Comparison of ENCODE assay signal across 32 cellular contexts in genomic region chr15:99021027-99021624, GRCh38. TPM values are rescaled to one million over a fixed set of nuclear protein-coding genes. Genes with fewer than 3 reads are reported as not detected.
"Had no signal": no experiment of that assay in that cellular context is flagged by ENCODE, and none has a peak within 500 bp of the region (broad histone marks: within the 10 kb centered on the region; RNA-seq: fewer than 3 reads in every experiment).

No MANE protein-coding gene starts in this region.

- H3K4me2 ChIP-seq: smooth muscle cell had no signal

- H3K4me3 Mint-ChIP-seq: activated CD4-positive, alpha-beta memory T cell treated with anti-CD3 and anti-CD28 coated beads for 36 hours; activated CD4-positive, alpha-beta T cell treated with anti-CD3 and anti-CD28 coated beads, Interleukin-2, amount 10 ng/mL, durations not matched to agents 24 days and 14 days; mesothelial cell of epicardium; naive thymus-derived CD4-positive, alpha-beta T cell; stimulated activated naive B cell treated with anti-CD40 and anti-IgM and Interleukin-4, amounts not matched to agents 10 μg/mL and 1 μg/mL and 100 μg/mL, for 72 hours had no signal

- H3K36me3 ChIP-seq: right atrium auricular region, upper lobe of left lung, vagina had no signal

- FAIRE-seq: colon, keratinocyte had no signal

- ATAC-seq: activated naive CD4-positive, alpha-beta T cell treated with anti-CD3 and anti-CD28 coated beads, Interleukin-2, amount 50 U/mL, for 72 hours; left cardiac atrium; naive thymus-derived CD4-positive, alpha-beta T cell; stimulated activated naive B cell treated with anti-CD40 and anti-IgM and Interleukin-4, amounts not matched to agents 10 μg/mL and 1 μg/mL and 100 μg/mL, for 72 hours had no signal

- H3K9me3 ChIP-seq: right atrium auricular region, upper lobe of left lung, vagina had no signal

- H3K27me3 ChIP-seq: right atrium auricular region, upper lobe of left lung, vagina had no signal

- H3K4me1 ChIP-seq: right atrium auricular region had no signal

- H3K27ac ChIP-seq: right atrium auricular region, upper lobe of left lung, vagina, VCaP had no signal

- H3K4me1 Mint-ChIP-seq: activated CD4-positive, alpha-beta T cell treated with anti-CD3 and anti-CD28 coated beads, Interleukin-2, amount 10 ng/mL, durations not matched to agents 24 days and 14 days; mesothelial cell of epicardium; stimulated activated naive B cell treated with anti-CD40 and anti-IgM and Interleukin-4, amounts not matched to agents 10 μg/mL and 1 μg/mL and 100 μg/mL, for 72 hours had no signal

- H3K9me3 Mint-ChIP-seq: activated CD4-positive, alpha-beta memory T cell treated with anti-CD3 and anti-CD28 coated beads for 36 hours; activated CD4-positive, alpha-beta T cell treated with anti-CD3 and anti-CD28 coated beads, Interleukin-2, amount 10 ng/mL, durations not matched to agents 24 days and 14 days; activated naive CD4-positive, alpha-beta T cell treated with anti-CD3 and anti-CD28 coated beads, Interleukin-2, amount 50 U/mL, for 72 hours; activated T-helper 2 cell treated with anti-CD3 and anti-CD28 coated beads, Interferon-gamma antibody, Interleukin-2, Interleukin-4, amounts not matched to agents 10 μg/mL and 5 μg/mL and 100 μg/mL, durations not matched to agents 14 hours and 24 hours and 36 hours had no signal

- DNase-seq: activated CD4-positive, alpha-beta memory T cell treated with anti-CD3 and anti-CD28 coated beads for 36 hours; activated CD4-positive, alpha-beta T cell treated with anti-CD3 and anti-CD28 coated beads, Interleukin-2, amount 10 ng/mL, durations not matched to agents 24 days and 14 days; activated CD4-positive, CD25-positive, alpha-beta regulatory T cell treated with anti-CD3 and anti-CD28 coated beads, Interleukin-2, amount 50 U/mL, for 72 hours; activated T-cell treated with anti-CD3 and anti-CD28 coated beads, Interleukin-2, amount 50 U/mL, for 48 hours; anterior cingulate cortex; dermis blood vessel endothelial cell; effector memory CD4-positive, alpha-beta T cell; erythroblast; foreskin fibroblast; hippocampal formation; left cardiac atrium; naive thymus-derived CD4-positive, alpha-beta T cell; occipital lobe; stimulated activated CD4-positive, alpha-beta T cell treated with anti-CD3 and anti-CD28 coated beads, Interleukin-1b, Interleukin-23, amount 100 ng/mL, for 48 hours; stimulated activated CD4-positive, alpha-beta T cell treated with anti-CD3 and anti-CD28 coated beads, Interleukin-4, amount 100 ng/mL, for 4 hours; stimulated activated CD8-positive, alpha-beta memory T cell treated with anti-CD3 and anti-CD28 coated beads, Interleukin-4, amount 100 ng/mL, for 48 hours; stimulated activated naive B cell treated with anti-CD40 and anti-IgM and Interleukin-4, amounts not matched to agents 10 μg/mL and 1 μg/mL and 100 μg/mL, for 72 hours; upper lobe of left lung had no signal

- H3K27ac Mint-ChIP-seq: activated CD4-positive, alpha-beta memory T cell treated with anti-CD3 and anti-CD28 coated beads for 36 hours; activated CD4-positive, alpha-beta T cell treated with anti-CD3 and anti-CD28 coated beads, Interleukin-2, amount 10 ng/mL, durations not matched to agents 24 days and 14 days; activated naive CD4-positive, alpha-beta T cell treated with anti-CD3 and anti-CD28 coated beads, Interleukin-2, amount 50 U/mL, for 72 hours; activated T-helper 2 cell treated with anti-CD3 and anti-CD28 coated beads, Interferon-gamma antibody, Interleukin-2, Interleukin-4, amounts not matched to agents 10 μg/mL and 5 μg/mL and 100 μg/mL, durations not matched to agents 14 hours and 24 hours and 36 hours; mesothelial cell of epicardium; stimulated activated naive B cell treated with anti-CD40 and anti-IgM and Interleukin-4, amounts not matched to agents 10 μg/mL and 1 μg/mL and 100 μg/mL, for 72 hours had no signal

- H3K36me3 Mint-ChIP-seq: activated CD4-positive, alpha-beta memory T cell treated with anti-CD3 and anti-CD28 coated beads for 36 hours; mesothelial cell of epicardium; naive thymus-derived CD4-positive, alpha-beta T cell; stimulated activated naive B cell treated with anti-CD40 and anti-IgM and Interleukin-4, amounts not matched to agents 10 μg/mL and 1 μg/mL and 100 μg/mL, for 72 hours had no signal

- H3K4me3 ChIP-seq: right atrium auricular region, smooth muscle cell, upper lobe of left lung, vagina had no signal

RNA-seq across cellular contexts. Expression of gene PGPEP1L, which starts 13.5 kb away (rescaled TPM):
- total RNA-seq: activated CD4-positive, alpha-beta memory T cell treated with anti-CD3 and anti-CD28 coated beads for 36 hours; activated CD4-positive, alpha-beta T cell treated with anti-CD3 and anti-CD28 coated beads, Interleukin-2, amount 10 ng/mL, durations not matched to agents 24 days and 14 days; activated naive CD4-positive, alpha-beta T cell treated with anti-CD3 and anti-CD28 coated beads, Interleukin-2, amount 50 U/mL, for 72 hours; activated T-helper 2 cell treated with anti-CD3 and anti-CD28 coated beads, Interferon-gamma antibody, Interleukin-2, Interleukin-4, amounts not matched to agents 10 μg/mL and 5 μg/mL and 100 μg/mL, durations not matched to agents 14 hours and 24 hours and 36 hours; dermis blood vessel endothelial cell; liver; mesothelial cell of epicardium; naive thymus-derived CD4-positive, alpha-beta T cell; pulmonary artery endothelial cell; smooth muscle cell; T-helper 1 cell treated with Interleukin-12 subunit alpha and Interleukin-12 subunit beta and Interleukin-4 antibody, amounts not matched to agents 30 ng/mL and 1 ng/mL, for 36 hours; temporal lobe; upper lobe of left lung; vagina had no signal
- polyA plus RNA-seq: keratinocyte; liver; naive thymus-derived CD4-positive, alpha-beta T cell; neural cell; smooth muscle cell had no signal
